In the genomic region with DNA sequence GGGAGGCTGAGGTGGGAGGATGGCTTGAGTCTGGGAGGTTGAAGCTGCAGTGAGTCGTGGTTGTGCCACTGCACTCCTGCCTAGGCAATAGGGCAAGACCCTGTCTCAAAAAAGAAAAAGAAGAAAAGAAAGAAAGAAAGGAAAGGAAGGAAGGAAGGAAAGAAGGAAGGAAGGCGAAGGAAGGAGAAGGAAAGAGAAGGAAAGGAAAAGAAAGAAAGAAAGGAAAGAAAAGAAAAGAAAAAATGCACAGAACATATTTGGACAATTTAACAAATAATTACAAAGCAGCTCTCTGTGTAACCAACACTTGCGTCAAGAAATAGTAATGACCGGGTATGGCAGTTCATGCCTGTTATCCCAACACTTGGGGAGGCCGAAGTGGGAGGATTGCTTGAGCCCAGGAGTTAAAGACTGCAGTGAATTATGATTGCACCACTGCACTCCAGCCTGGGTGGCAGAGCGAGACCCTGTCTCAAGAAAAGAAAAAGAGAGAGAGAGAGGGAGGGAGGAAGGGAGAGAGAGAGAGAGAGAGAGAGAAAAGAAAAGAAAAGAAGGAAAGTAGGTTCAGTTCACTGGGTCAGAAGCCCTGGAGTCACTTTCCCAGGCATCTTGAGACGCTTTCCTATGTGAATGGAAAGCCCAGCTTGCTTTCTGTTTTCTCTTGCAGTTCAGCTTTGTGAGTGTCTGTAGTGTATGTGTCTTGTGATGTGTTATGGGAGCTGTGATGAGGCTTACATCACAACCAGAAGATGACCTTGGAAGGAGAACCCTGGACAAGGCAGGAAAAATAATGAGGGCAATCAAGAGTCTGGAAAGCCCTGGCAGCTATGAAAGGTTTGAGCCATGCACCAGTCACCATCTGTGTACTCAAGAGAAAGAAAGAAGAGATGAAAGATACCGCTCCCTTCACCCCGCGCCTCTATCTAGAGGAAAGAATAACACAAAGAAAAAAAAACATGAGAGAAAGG, we compare ENCODE assay signal across 22 cellular contexts. TPM values are rescaled to one million over a fixed set of nuclear protein-coding genes. Genes with fewer than 3 reads are reported as not detected.
DNase-seq lines count a peak whose midpoint lies in the region; ATAC-seq and TF ChIP-seq lines count a peak whose summit lies in the region.
"Had no signal": no experiment of that assay in that cellular context is flagged by ENCODE, and none has a peak within 500 bp of the region (broad histone marks: within the 10 kb centered on the region; RNA-seq: fewer than 3 reads in every experiment).

No MANE protein-coding gene starts in this region.

- peaks cover 5% of the 10 kb centered on the region for H3K27me3 Mint-ChIP-seq in T-helper 17 cell
- H3K27me3 Mint-ChIP-seq: activated CD4-positive, alpha-beta memory T cell treated with anti-CD3 and anti-CD28 coated beads for 36 hours; activated naive CD4-positive, alpha-beta T cell treated with anti-CD3 and anti-CD28 coated beads, Interleukin-2, amount 50 U/mL, for 24 hours; activated T-cell treated with anti-CD3 and anti-CD28 coated beads, Interleukin-2, amount 50 U/mL, for 24 hours had no signal

- H3K79me2 ChIP-seq in GM23248 (ENCODE audit: insufficient read depth), result no peaks in the 10 kb centered on the region

- H3F3A ChIP-seq in GM23248 (ENCODE audit: insufficient read depth), result no peaks in the 10 kb centered on the region

- H2AFZ ChIP-seq in GM23248, result no peak overlapping the region
- H2AFZ ChIP-seq: neural progenitor cell had no signal

- H3K27ac Mint-ChIP-seq in T-helper 17 cell, result peak overlapping the region; percentile 75
- H3K27ac Mint-ChIP-seq: activated CD4-positive, alpha-beta memory T cell treated with anti-CD3 and anti-CD28 coated beads for 36 hours; activated naive CD4-positive, alpha-beta T cell treated with anti-CD3 and anti-CD28 coated beads, Interleukin-2, amount 50 U/mL, for 24 hours; activated T-cell treated with anti-CD3 and anti-CD28 coated beads, Interleukin-2, amount 50 U/mL, for 24 hours; endodermal cell; neural progenitor cell; T-cell had no signal

- intact Hi-C loops in mucosa of descending colon (cut with DNase I, micrococcal nuclease), result no loop called here

- no peak overlapping the region for H3K4me3 Mint-ChIP-seq in T-helper 17 cell
- H3K4me3 Mint-ChIP-seq: activated CD4-positive, alpha-beta memory T cell treated with anti-CD3 and anti-CD28 coated beads for 36 hours; activated naive CD4-positive, alpha-beta T cell treated with anti-CD3 and anti-CD28 coated beads, Interleukin-2, amount 50 U/mL, for 24 hours; activated T-cell treated with anti-CD3 and anti-CD28 coated beads, Interleukin-2, amount 50 U/mL, for 24 hours; brain; endodermal cell; neural progenitor cell; T-cell had no signal

- H3K36me3 ChIP-seq in mucosa of descending colon (ENCODE audit: low read depth), result no peaks in the 10 kb centered on the region
- no peaks in the 10 kb centered on the region for H3K36me3 ChIP-seq in GM23248 (ENCODE audit: low read depth)
- H3K36me3 ChIP-seq: neural progenitor cell had no signal

- in situ Hi-C loops in GM23248 (cut with MboI), result no loop called here

- ATAC-seq in T-helper 17 cell (no peak), mucosa of descending colon (peak; percentile 42), GM18858 (IDR thresholded peaks at IDR 0.05; ENCODE audit: unreplicated experiment) (no peak)

- no peaks in the 10 kb centered on the region for H3K9me2 ChIP-seq in GM23248 (ENCODE audit: insufficient read depth)

- H3K9me3 ChIP-seq in T-helper 17 cell (ENCODE audit: control insufficient read depth, low read length, poor library complexity, severe bottlenecking) (no peaks in the 10 kb centered on the region), mucosa of descending colon (no peaks in the 10 kb centered on the region), GM23248 (ENCODE audit: low read depth) (no peaks in the 10 kb centered on the region)

- peaks cover 3% of the 10 kb centered on the region for H3K36me3 Mint-ChIP-seq in T-helper 17 cell (ENCODE audit: low read depth)
- H3K36me3 Mint-ChIP-seq: activated CD4-positive, alpha-beta memory T cell treated with anti-CD3 and anti-CD28 coated beads for 36 hours; activated naive CD4-positive, alpha-beta T cell treated with anti-CD3 and anti-CD28 coated beads, Interleukin-2, amount 50 U/mL, for 24 hours; brain; neural progenitor cell; T-cell had no signal

- no peaks in the 10 kb centered on the region for H4K20me1 ChIP-seq in GM23248 (ENCODE audit: insufficient read depth)

- H3K4me1 ChIP-seq in mucosa of descending colon (ENCODE audit: low read depth) (no peaks in the 10 kb centered on the region), GM23248 (ENCODE audit: insufficient read depth) (no peaks in the 10 kb centered on the region)
- H3K4me1 ChIP-seq: neural progenitor cell had no signal

- no peaks in the 10 kb centered on the region for H3K27me3 ChIP-seq in GM23248 (replicated peaks; ENCODE audit: insufficient read depth)

- no peak overlapping the region for H3K9ac ChIP-seq in GM23248
- H3K9ac ChIP-seq: neural progenitor cell had no signal

- no peak for DNase-seq in T-helper 17 cell
- peak; percentile 28 for DNase-seq in dermis blood vessel endothelial cell
- DNase-seq in mucosa of descending colon, result no peak
- peak; percentile 25 for DNase-seq in stromal cell of bone marrow (ENCODE audit: low read depth)
- no peak for DNase-seq in NCI-H2081 (lab: John Stamatoyannopoulos, UW)
- DNase-seq in GM23248, result no peak
- DNase-seq: activated CD4-positive, alpha-beta memory T cell treated with anti-CD3 and anti-CD28 coated beads for 36 hours; activated T-cell treated with anti-CD3 and anti-CD28 coated beads, Interleukin-2, amount 50 U/mL, for 24 hours; AML-193; EL; endodermal cell; foreskin fibroblast; hypothalamus; mesendoderm; MV-4-11; NCI-H1930; NCI-H524; T-cell had no signal

- peaks cover 6% of the 10 kb centered on the region for H3K4me1 Mint-ChIP-seq in T-helper 17 cell
- H3K4me1 Mint-ChIP-seq: endodermal cell, neural progenitor cell had no signal

- no peak overlapping the region for H3K27ac ChIP-seq in GM23248
- H3K27ac ChIP-seq: neural progenitor cell had no signal

- H3K4me2 ChIP-seq in GM23248 (ENCODE audit: unreplicated experiment), result no peak overlapping the region
- H3K4me2 ChIP-seq: neural progenitor cell had no signal

- no peak overlapping the region for H3K4me3 ChIP-seq in mucosa of descending colon
- H3K4me3 ChIP-seq in GM23248, result no peak overlapping the region
- H3K4me3 ChIP-seq: neural progenitor cell had no signal

- no peak for TF ChIP-seq CTCF in mucosa of descending colon (IDR thresholded peaks at IDR 0.05)

- 82 to 83% methylated on average over 10 of the region's 10 CpGs for WGBS in GM23248 (ENCODE audit: low coverage in 1 of 2, low lambda C conversion rate in 2 of 2, missing lambda C conversion rate in 2 of 2), 2 experiments

RNA-seq across cellular contexts. Expression of a gene that starts 35.5 kb away (rescaled TPM):
- 1 to 10 TPM; 1.3 to 1.4 TPM for total RNA-seq in T-helper 17 cell
- total RNA-seq in dermis blood vessel endothelial cell, result 2.0 and 2.2 TPM in 2 replicates
- 10 to 100 TPM; 11.4 to 23.2 (median 17.2) TPM for total RNA-seq in mucosa of descending colon
- 7.2 and 7.5 TPM in 2 replicates for total RNA-seq in GM23248 (2014; rRNA removed; shearing (Covaris generic))
- polyA plus RNA-seq in GM23248 (2016; fragmentation: Nextera tagmentation; extraction: Ambion mirVana), result 9.0 and 9.4 TPM in 2 replicates

Comparison
In these comparisons a context has a peak if more than half of its experiments do, and no peak if none do; other contexts are left out.
1. DNase-seq: peak in dermis blood vessel endothelial cell (single experiment) and stromal cell of bone marrow (single experiment); none in T-helper 17 cell (0 of 3), mucosa of descending colon (0 of 3), NCI-H2081 (0 of 2) and GM23248 (single experiment).